14 cellular contexts compared by ENCODE assay signal in the genomic region with DNA sequence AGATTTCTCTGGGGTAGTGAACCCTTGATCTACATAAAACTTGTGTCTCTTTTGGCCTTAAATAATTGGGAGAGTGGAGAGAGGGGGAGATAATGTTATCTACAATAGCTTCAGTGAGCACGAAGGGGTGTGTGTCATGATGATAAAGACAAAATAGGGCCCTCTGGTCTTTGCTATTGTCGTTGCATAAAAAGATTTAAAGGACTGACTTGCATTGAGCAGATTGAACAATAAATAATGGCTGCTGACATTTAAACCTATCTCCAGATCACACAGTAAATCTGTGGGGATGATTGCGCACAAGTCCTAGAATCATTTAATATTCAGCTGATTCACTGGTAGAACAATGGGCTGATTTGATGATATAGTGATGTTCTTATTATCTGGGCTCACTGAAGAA.
DNase-seq lines count a peak whose midpoint lies in the region; ATAC-seq and TF ChIP-seq lines count a peak whose summit lies in the region.
"Had no signal": no experiment of that assay in that cellular context is flagged by ENCODE, and none has a peak within 500 bp of the region (broad histone marks: within the 10 kb centered on the region; RNA-seq: fewer than 3 reads in every experiment).

No MANE protein-coding gene starts in this region.

- no peaks in the 10 kb centered on the region for H4K20me1 ChIP-seq in neural cell (ENCODE audit: insufficient read depth)
- H4K20me1 ChIP-seq: BLaER1 had no signal

- TF ChIP-seq POLR2A in erythroblast (IDR thresholded peaks at IDR 0.05; ENCODE audit: low read length) (no peak), thyroid gland (IDR thresholded peaks at IDR 0.05) (no peak), stomach (IDR thresholded peaks at IDR 0.05) (no peak)

- no peak for ATAC-seq in GM21528 (IDR thresholded peaks at IDR 0.05; ENCODE audit: low FRiP score, unreplicated experiment)

- H3K79me2 ChIP-seq in neural cell (replicated peaks; ENCODE audit: insufficient read depth, low read length): no peaks in the 10 kb centered on the region

- H3K4me3 ChIP-seq in neural cell (ENCODE audit: low read length): no peak overlapping the region
- no peak overlapping the region for H3K4me3 ChIP-seq in thyroid gland (replicated peaks in 1 of 3)
- H3K4me3 ChIP-seq in stomach: no peak overlapping the region
- H3K4me3 ChIP-seq: BLaER1 had no signal

- H3K9me3 ChIP-seq in neural cell (ENCODE audit: low read length): no peaks in the 10 kb centered on the region
- H3K9me3 ChIP-seq in thyroid gland: no peaks in the 10 kb centered on the region
- H3K9me3 ChIP-seq in stomach: no peaks in the 10 kb centered on the region
- H3K9me3 ChIP-seq: BLaER1 had no signal

- TF ChIP-seq RAD21 in neural cell (conservative IDR thresholded peaks at IDR 0.05): no peak

- H3K9ac ChIP-seq in neural cell (ENCODE audit: low read length): no peak overlapping the region
- H3K9ac ChIP-seq: BLaER1 had no signal

- H3K27me3 ChIP-seq in neural cell (ENCODE audit: insufficient read depth, low read depth, low read length) (no peaks in the 10 kb centered on the region), thyroid gland (no peaks in the 10 kb centered on the region), stomach (no peaks in the 10 kb centered on the region)
- H3K27me3 ChIP-seq: BLaER1 had no signal

- no peak overlapping the region for H2AFZ ChIP-seq in neural cell (ENCODE audit: low read depth, low read length)

- DNase-seq in COLO829 (ENCODE audit: low spot score) (peak; percentile 13), SK-N-DZ (ENCODE audit: low spot score) (peak; percentile 28), erythroblast (lab: John Stamatoyannopoulos, UW) (peak; percentile 1 to 46), thyroid gland (no peak), stomach (no peak)
- DNase-seq: 8988T; Calu3; CD4-positive, alpha-beta memory T cell; DMS79 treated with DMSO at 0.1 percent for 48 hours; GF-D8; H9 had no signal

- no peaks in the 10 kb centered on the region for H3K9me2 ChIP-seq in neural cell (ENCODE audit: insufficient read depth, low read length)

- H3K4me1 ChIP-seq in thyroid gland (no peaks in the 10 kb centered on the region), stomach (no peaks in the 10 kb centered on the region)
- H3K4me1 ChIP-seq: BLaER1 had no signal

- no peak for TF ChIP-seq CTCF in neural cell (IDR thresholded peaks at IDR 0.05; ENCODE audit: poor library complexity, severe bottlenecking)
- no peak for TF ChIP-seq CTCF in thyroid gland (IDR thresholded peaks at IDR 0.05)
- TF ChIP-seq CTCF in stomach (IDR thresholded peaks at IDR 0.05): no peak

- no peak overlapping the region for H3K4me2 ChIP-seq in neural cell (ENCODE audit: low read length)
- H3K4me2 ChIP-seq: BLaER1 had no signal

- 84 to 86% methylated on average over 3 of the region's 3 CpGs for WGBS in thyroid gland, 2 donors
- 59 to 78% (median 67%) methylated on average over 3 of the region's 3 CpGs for WGBS in stomach, 5 donors

- intact Hi-C loops in thyroid gland (cut with DNase I) (no loop called here), stomach (cut with DNase I; ENCODE audit: low total_unique reads) (no loop called here)

- H3K36me3 ChIP-seq in neural cell (ENCODE audit: insufficient read depth, low read length) (no peaks in the 10 kb centered on the region), thyroid gland (no peaks in the 10 kb centered on the region), stomach (no peaks in the 10 kb centered on the region)
- H3K36me3 ChIP-seq: BLaER1 had no signal

- H3F3A ChIP-seq in neural cell (ENCODE audit: insufficient read depth, low read length, poor library complexity, severe bottlenecking): no peaks in the 10 kb centered on the region

- TF ChIP-seq EP300 in neural cell (conservative IDR thresholded peaks at IDR 0.05; ENCODE audit: poor library complexity, severe bottlenecking): no peak
- TF ChIP-seq EP300 in stomach (IDR thresholded peaks at IDR 0.05): no peak

- H3K27ac ChIP-seq in neural cell (ENCODE audit: low read length): peak overlapping the region; percentile 4
- no peak overlapping the region for H3K27ac ChIP-seq in thyroid gland
- H3K27ac ChIP-seq in stomach: no peak overlapping the region
- H3K27ac ChIP-seq: BLaER1 had no signal

TF ChIP-seq in neural cell, 6 proteins besides CTCF, POLR2A, EP300 and RAD21:
- TF ChIP-seq TAF1 (IDR thresholded peaks at IDR 0.05; ENCODE audit: low read depth) (no peak), EZH2 (IDR thresholded peaks at IDR 0.05; ENCODE audit: borderline replicate concordance, insufficient read depth, low read length, poor library complexity, severe bottlenecking) (no peak)
- TF ChIP-seq, protein P1, sequence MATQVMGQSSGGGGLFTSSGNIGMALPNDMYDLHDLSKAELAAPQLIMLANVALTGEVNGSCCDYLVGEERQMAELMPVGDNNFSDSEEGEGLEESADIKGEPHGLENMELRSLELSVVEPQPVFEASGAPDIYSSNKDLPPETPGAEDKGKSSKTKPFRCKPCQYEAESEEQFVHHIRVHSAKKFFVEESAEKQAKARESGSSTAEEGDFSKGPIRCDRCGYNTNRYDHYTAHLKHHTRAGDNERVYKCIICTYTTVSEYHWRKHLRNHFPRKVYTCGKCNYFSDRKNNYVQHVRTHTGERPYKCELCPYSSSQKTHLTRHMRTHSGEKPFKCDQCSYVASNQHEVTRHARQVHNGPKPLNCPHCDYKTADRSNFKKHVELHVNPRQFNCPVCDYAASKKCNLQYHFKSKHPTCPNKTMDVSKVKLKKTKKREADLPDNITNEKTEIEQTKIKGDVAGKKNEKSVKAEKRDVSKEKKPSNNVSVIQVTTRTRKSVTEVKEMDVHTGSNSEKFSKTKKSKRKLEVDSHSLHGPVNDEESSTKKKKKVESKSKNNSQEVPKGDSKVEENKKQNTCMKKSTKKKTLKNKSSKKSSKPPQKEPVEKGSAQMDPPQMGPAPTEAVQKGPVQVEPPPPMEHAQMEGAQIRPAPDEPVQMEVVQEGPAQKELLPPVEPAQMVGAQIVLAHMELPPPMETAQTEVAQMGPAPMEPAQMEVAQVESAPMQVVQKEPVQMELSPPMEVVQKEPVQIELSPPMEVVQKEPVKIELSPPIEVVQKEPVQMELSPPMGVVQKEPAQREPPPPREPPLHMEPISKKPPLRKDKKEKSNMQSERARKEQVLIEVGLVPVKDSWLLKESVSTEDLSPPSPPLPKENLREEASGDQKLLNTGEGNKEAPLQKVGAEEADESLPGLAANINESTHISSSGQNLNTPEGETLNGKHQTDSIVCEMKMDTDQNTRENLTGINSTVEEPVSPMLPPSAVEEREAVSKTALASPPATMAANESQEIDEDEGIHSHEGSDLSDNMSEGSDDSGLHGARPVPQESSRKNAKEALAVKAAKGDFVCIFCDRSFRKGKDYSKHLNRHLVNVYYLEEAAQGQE (IDR thresholded peaks at IDR 0.05; ENCODE audit: borderline replicate concordance): no peak
TF ChIP-seq in neural cell: peak in this region for 0.

Comparison
In these comparisons a context has a peak if more than half of its experiments do, and no peak if none do; other contexts are left out.
1. DNase-seq: peak in COLO829 (single experiment), SK-N-DZ (single experiment) and erythroblast (2 of 2); none in thyroid gland (0 of 2) and stomach (single experiment).